ENCODE assay signal across 24 cellular contexts in the genomic region with DNA sequence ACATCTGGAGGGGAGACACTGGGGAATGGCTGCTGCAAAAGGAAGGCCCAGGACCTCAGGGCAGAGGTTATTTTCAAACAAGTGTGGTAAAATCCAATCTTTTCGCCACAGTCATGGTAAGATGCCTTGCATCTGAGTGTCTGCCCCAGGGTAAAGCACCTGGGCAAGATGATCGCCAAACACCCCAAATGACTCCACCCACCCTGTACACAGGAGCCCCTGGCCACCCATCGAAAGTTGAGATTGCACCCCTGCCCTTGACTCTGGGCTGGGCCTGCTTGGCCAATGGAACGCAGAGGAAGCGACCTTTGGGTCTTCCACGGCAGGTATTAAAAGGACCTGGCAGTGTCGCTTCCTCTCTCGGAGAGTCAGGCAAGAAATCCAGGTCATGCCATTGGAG.
"Had no signal": no experiment of that assay in that cellular context is flagged by ENCODE, and none has a peak within 500 bp of the region (broad histone marks: within the 10 kb centered on the region; RNA-seq: fewer than 3 reads in every experiment).

No MANE protein-coding gene starts in this region.

- FAIRE-seq: HTR-8/SVneo had no signal

- H3K9me3 ChIP-seq: MG63 had no signal

- DNase-seq: KBM-7, MG63, NCI-H1092, NCI-H1105 treated with DMSO at 0.1 percent for 48 hours, NCI-H1417 treated with DMSO at 0.1 percent for 48 hours, NCI-H146, NCI-H1694 treated with DMSO at 0.1 percent for 48 hours, NCI-H1930, NCI-H2081, NCI-H2107, NCI-H2171, NCI-H226, NCI-H446, NCI-H510A, NCI-H524 treated with DMSO at 0.1 percent for 48 hours, NCI-H69, NCI-H774, PC-3, SHP77 had no signal

- ATAC-seq: Panc1, PC-3, SK-N-SH treated with all-trans-retinoic acid at 6 μM for 48 hours had no signal

- H3K36me3 ChIP-seq: MG63 had no signal

- H3K27me3 ChIP-seq: MG63 had no signal

- H3K4me3 ChIP-seq: MG63 had no signal

- H3K27ac ChIP-seq: HL-60, RWPE1 had no signal
